In genomic region chr19:58400916-58401824, GRCh38 we compare ENCODE assay signal across 8 cellular contexts. TPM values are rescaled to one million over a fixed set of nuclear protein-coding genes. Genes with fewer than 3 reads are reported as not detected.
DNase-seq lines count a peak whose midpoint lies in the region; TF ChIP-seq lines count a peak whose summit lies in the region.

No MANE protein-coding gene starts in this region.

- TF ChIP-seq CTCF in GM10248 (IDR thresholded peaks at IDR 0.05; ENCODE audit: control extremely low read depth, extremely low read depth, low read depth, missing control alignments), result no peak
- no peak for TF ChIP-seq CTCF in HFFc6 (IDR thresholded peaks at IDR 0.05)
- TF ChIP-seq CTCF in testis (IDR thresholded peaks at IDR 0.05), result peak in 1 of 3 experiments; percentile 3

- intact Hi-C loops in testis (cut with DNase I; ENCODE audit: low total_unique reads), result no loop called here

- no peak for TF ChIP-seq POLR2A in testis (IDR thresholded peaks at IDR 0.05)

- WGBS in testis, 2 donors, result 1 to 3% methylated on average over 13 to 79 of the region's 79 CpGs

- peak overlapping the region; percentile 91 for H3K4me3 Mint-ChIP-seq in HFFc6
- H3K4me3 Mint-ChIP-seq in activated naive CD4-positive, alpha-beta T cell treated with anti-CD3 and anti-CD28 coated beads, Interleukin-2, amount 50 U/mL, for 24 hours, result peak overlapping the region; percentile 86

- H3K9me3 ChIP-seq in SK-N-MC (ENCODE audit: low read depth, low read length) (no peaks in the 10 kb centered on the region), testis (no peaks in the 10 kb centered on the region)

- peaks cover 4% of the 10 kb centered on the region; the same call in 1 of the 2 replicates for H3K27me3 Mint-ChIP-seq in HFFc6 (ENCODE audit: insufficient read depth)
- H3K27me3 Mint-ChIP-seq in activated naive CD4-positive, alpha-beta T cell treated with anti-CD3 and anti-CD28 coated beads, Interleukin-2, amount 50 U/mL, for 24 hours, result peaks cover 1% of the 10 kb centered on the region

- POLR2A ChIA-PET in GM10248 (lab: Yijun Ruan, JAX), result no interaction called here

- H3K27ac ChIP-seq in SK-N-MC, result peak overlapping the region; percentile 77; the same call in 1 of the 2 replicates
- H3K27ac ChIP-seq in testis, result peak overlapping the region; percentile 52 to 65

- H3K4me1 Mint-ChIP-seq in HFFc6 (ENCODE audit: low read depth), result peaks cover 14% of the 10 kb centered on the region
- peaks cover 18% of the 10 kb centered on the region for H3K4me1 Mint-ChIP-seq in activated naive CD4-positive, alpha-beta T cell treated with anti-CD3 and anti-CD28 coated beads, Interleukin-2, amount 50 U/mL, for 24 hours

- peak overlapping the region; percentile 83 for H3K9ac ChIP-seq in SK-N-MC (ENCODE audit: insufficient read length)

- no peaks in the 10 kb centered on the region for H3K27me3 ChIP-seq in testis

- CTCF ChIA-PET in GM10248 (lab: Yijun Ruan, JAX), result no interaction called here

- peak overlapping the region; percentile 89 for H3K27ac Mint-ChIP-seq in HFFc6
- peak overlapping the region; percentile 71 for H3K27ac Mint-ChIP-seq in activated naive CD4-positive, alpha-beta T cell treated with anti-CD3 and anti-CD28 coated beads, Interleukin-2, amount 50 U/mL, for 24 hours

- no peaks in the 10 kb centered on the region; the same call in 1 of the 2 replicates for H3K36me3 Mint-ChIP-seq in HFFc6 (ENCODE audit: low read depth)
- H3K36me3 Mint-ChIP-seq in activated naive CD4-positive, alpha-beta T cell treated with anti-CD3 and anti-CD28 coated beads, Interleukin-2, amount 50 U/mL, for 24 hours, result no peaks in the 10 kb centered on the region

- no peaks in the 10 kb centered on the region for H3K9me3 Mint-ChIP-seq in HFFc6
- H3K9me3 Mint-ChIP-seq in activated naive CD4-positive, alpha-beta T cell treated with anti-CD3 and anti-CD28 coated beads, Interleukin-2, amount 50 U/mL, for 24 hours, result no peaks in the 10 kb centered on the region

- no peaks in the 10 kb centered on the region for H3K36me3 ChIP-seq in SK-N-MC (ENCODE audit: insufficient read depth, low read length)
- H3K36me3 ChIP-seq in testis (ENCODE audit: low read depth, missing control alignments), result no peaks in the 10 kb centered on the region

- H3K4me3 ChIP-seq in SK-N-MC, result peak overlapping the region; percentile 98
- peak overlapping the region; percentile 54 to 69 for H3K4me3 ChIP-seq in testis

- DNase-seq in GM10248 (ENCODE audit: extremely low spot score) (peak; percentile 99), HFFc6 (peak; percentile 99), NCI-H1048 (lab: John Stamatoyannopoulos, UW) (peak; percentile 99), SK-N-MC (ENCODE audit: low read depth, low spot score) (peak; percentile 94), glomerular visceral epithelial cell (ENCODE audit: extremely low spot score) (peak; percentile 100), occipital lobe (lab: John Stamatoyannopoulos, UW) (peak; percentile 99), testis (peak; percentile 100)

- H3K4me1 ChIP-seq in testis, result peaks cover 12% of the 10 kb centered on the region

RNA-seq across cellular contexts. Expression of gene RNF225, which starts 5.7 kb away (rescaled TPM):
- total RNA-seq in HFFc6 (2021; fragmentation: NEBNext Ultra II Directional; extraction: Animal tissue kit (Norgen Biotek cat#: 25700)), result under 1 TPM in 2 of 6 experiments, not detected in 4; 0.26 to 0.39 TPM
- total RNA-seq in occipital lobe, result not detected
- total RNA-seq in testis, result not detected
- polyA plus RNA-seq in testis (ENCODE audit: insufficient read depth, low read depth, low replicate concordance), result not detected

RNA-seq across cellular contexts. Expression of gene ZNF584, which starts 7.3 kb away (rescaled TPM):
- total RNA-seq in HFFc6 (2021; fragmentation: NEBNext Ultra II Directional; extraction: Animal tissue kit (Norgen Biotek cat#: 25700)), result 10 to 100 TPM; 13.3 to 15.0 (median 14.0) TPM
- total RNA-seq in occipital lobe (14.3 TPM), testis (10 to 100 TPM; 22.1 to 33.9 TPM)
- polyA plus RNA-seq in testis (ENCODE audit: insufficient read depth, low read depth, low replicate concordance), result 10.4 TPM

RNA-seq across cellular contexts. Expression of gene RPS5, which starts 14.1 kb away (rescaled TPM):
- 1,000 to 10,000 TPM in 4 of 6 experiments, 100 to 1,000 TPM in 2; 958 to 1,072 (median 1,017) TPM for total RNA-seq in HFFc6 (2021; fragmentation: NEBNext Ultra II Directional; extraction: Animal tissue kit (Norgen Biotek cat#: 25700))
- total RNA-seq in occipital lobe (1,568 TPM), testis (1,000 to 10,000 TPM in 1 of 2 donors, 100 to 1,000 TPM in 1; 437 to 1,004 TPM)
- polyA plus RNA-seq in testis (ENCODE audit: insufficient read depth, low read depth, low replicate concordance), result 746 TPM

RNA-seq across cellular contexts. Expression of gene ZNF837, which starts 20.3 kb away (rescaled TPM):
- 1 to 10 TPM in 2 of 6 experiments, under 1 TPM in 4; 0.63 to 1.3 (median 0.75) TPM for total RNA-seq in HFFc6 (2021; fragmentation: NEBNext Ultra II Directional; extraction: Animal tissue kit (Norgen Biotek cat#: 25700))
- total RNA-seq in occipital lobe (0.94 TPM), testis (1 to 10 TPM; 6.2 to 9.3 TPM)
- polyA plus RNA-seq in testis (ENCODE audit: insufficient read depth, low read depth, low replicate concordance), result 1.3 TPM

RNA-seq across cellular contexts. Expression of gene ZNF497, which starts 38.6 kb away (rescaled TPM):
- under 1 TPM; 0.16 to 0.35 (median 0.27) TPM for total RNA-seq in HFFc6 (2021; fragmentation: NEBNext Ultra II Directional; extraction: Animal tissue kit (Norgen Biotek cat#: 25700))
- 5.9 TPM for total RNA-seq in occipital lobe
- 10 to 100 TPM; 10.3 to 10.7 TPM for total RNA-seq in testis
- polyA plus RNA-seq in testis (ENCODE audit: insufficient read depth, low read depth, low replicate concordance), result 2.6 TPM

Comparison
In these comparisons a context has a peak if more than half of its experiments do, and no peak if none do; other contexts are left out.
1. Peak in every context shown above with its lines: DNase-seq, H3K4me3 ChIP-seq and H3K27ac ChIP-seq.